In genomic region chr7:47697533-47697932, GRCh38 we compare ENCODE assay signal across 26 cellular contexts.
DNase-seq lines count a peak whose midpoint lies in the region; TF ChIP-seq lines count a peak whose summit lies in the region.
"Had no signal": no experiment of that assay in that cellular context is flagged by ENCODE, and none has a peak within 500 bp of the region (broad histone marks: within the 10 kb centered on the region; RNA-seq: fewer than 3 reads in every experiment).

No MANE protein-coding gene starts in this region.

- no peaks in the 10 kb centered on the region for H3K36me3 ChIP-seq in mammary epithelial cell (ENCODE audit: insufficient read depth, low read length)
- H3K36me3 ChIP-seq in breast epithelium = no peaks in the 10 kb centered on the region
- H3K36me3 ChIP-seq in endodermal cell (ENCODE audit: control insufficient read depth, insufficient read depth, low read length) = no peaks in the 10 kb centered on the region
- H3K36me3 ChIP-seq: MG63 had no signal

- intact Hi-C loops in mammary epithelial cell (cut with micrococcal nuclease) (no loop called here), breast epithelium (cut with DNase I; ENCODE audit: low total_unique reads) (no loop called here)

- dilution Hi-C loops in mammary epithelial cell (cut with HindIII; ENCODE audit: low sequenced_read_pairs) = no loop called here

- no peaks in the 10 kb centered on the region for H3K79me2 ChIP-seq in mammary epithelial cell (ENCODE audit: insufficient read depth, low read length)

- 89% methylated on average over 5 of the region's 5 CpGs for WGBS in mammary epithelial cell (ENCODE audit: low coverage, missing lambda C conversion rate)
- 84 to 85% methylated on average over 5 of the region's 5 CpGs for WGBS in endodermal cell (ENCODE audit: insufficient coverage in 1 of 2, insufficient read length in 1 of 2), 2 experiments

- H4K20me1 ChIP-seq in mammary epithelial cell (ENCODE audit: insufficient read depth, low read length) = no peaks in the 10 kb centered on the region

- DNase-seq in mammary epithelial cell (no peak), breast epithelium (ENCODE audit: low spot score in 2 of 2) (no peak), NCI-H510A (lab: John Stamatoyannopoulos, UW) (peak; percentile 1), SW480 (ENCODE audit: low spot score) (peak; percentile 62), SK-N-DZ (ENCODE audit: low spot score) (no peak), endodermal cell (no peak), Ammon's horn (ENCODE audit: low spot score) (no peak)
- DNase-seq: AML-193; C1 segment of cervical spinal cord; Caco-2; CD4-positive, alpha-beta memory T cell; GDM1; H9; HFFc6; KG1; MG63; NCI-H1105 treated with DMSO at 0.1 percent for 48 hours; NCI-H146; NCI-H1930; NCI-H2171 treated with DMSO at 0.1 percent for 48 hours; NCI-H446; NCI-H526 treated with DMSO at 0.1 percent for 48 hours; NK-92 treated with Interleukin-12 subunit alpha and Interleukin-12 subunit beta, amount 100 ng/mL, for 24 hours; PC-3 had no signal

- H3K27me3 ChIP-seq in mammary epithelial cell (ENCODE audit: insufficient read depth, low read length) (no peaks in the 10 kb centered on the region), breast epithelium (no peaks in the 10 kb centered on the region), endodermal cell (ENCODE audit: control insufficient read depth, insufficient read depth, low read length, poor library complexity, severe bottlenecking) (no peaks in the 10 kb centered on the region)
- H3K27me3 ChIP-seq: MG63 had no signal

- H3K4me1 ChIP-seq in mammary epithelial cell (ENCODE audit: insufficient read depth, low read length) = peaks cover 11% of the 10 kb centered on the region
- H3K4me1 ChIP-seq in breast epithelium = no peaks in the 10 kb centered on the region
- no peaks in the 10 kb centered on the region for H3K4me1 ChIP-seq in endodermal cell (ENCODE audit: control insufficient read depth, insufficient read depth, low read length)

- peaks cover 1% of the 10 kb centered on the region for H3K27me3 Mint-ChIP-seq in endodermal cell (ENCODE audit: insufficient read depth)

- H3K4me2 ChIP-seq in mammary epithelial cell (ENCODE audit: insufficient read depth, low read depth, low read length) = no peak overlapping the region
- H3K4me2 ChIP-seq: A549, GM23338 had no signal

- no peaks in the 10 kb centered on the region for H3K36me3 Mint-ChIP-seq in endodermal cell (ENCODE audit: low read depth)
- H3K36me3 Mint-ChIP-seq: CD4-positive, alpha-beta memory T cell had no signal

- CTCF ChIA-PET in mammary epithelial cell (lab: Charles Lee; ENCODE audit: low non-redundant PET) = no interaction called here

- H3K9me3 ChIP-seq in mammary epithelial cell (replicated peaks; ENCODE audit: insufficient read depth, low read length) (no peaks in the 10 kb centered on the region), breast epithelium (no peaks in the 10 kb centered on the region), endodermal cell (ENCODE audit: control insufficient read depth, low read length) (no peaks in the 10 kb centered on the region)
- H3K9me3 ChIP-seq: MG63 had no signal

- TF ChIP-seq CTCF in mammary epithelial cell (conservative IDR thresholded peaks at IDR 0.05 in 1 of 2, IDR thresholded peaks at IDR 0.05 in 1 of 2; ENCODE audit: extremely low read depth in 1 of 2, insufficient read depth in 1 of 2, low read depth in 1 of 2, low read length in 2 of 2) (no peak), breast epithelium (IDR thresholded peaks at IDR 0.05) (no peak), endodermal cell (conservative IDR thresholded peaks at IDR 0.05) (no peak)

- H3K4me3 Mint-ChIP-seq in endodermal cell = no peak overlapping the region
- H3K4me3 Mint-ChIP-seq: CD4-positive, alpha-beta memory T cell; GM23338; H9; HFFc6 had no signal

- H3K9ac ChIP-seq in mammary epithelial cell (ENCODE audit: insufficient read depth, low read length) (no peak overlapping the region), endodermal cell (ENCODE audit: extremely low read depth, low read length, poor library complexity, severe bottlenecking) (no peak overlapping the region)

- H3K27ac ChIP-seq in mammary epithelial cell (ENCODE audit: insufficient read depth, low read depth, low read length) (no peak overlapping the region), breast epithelium (no peak overlapping the region), endodermal cell (ENCODE audit: low read depth, low read length) (no peak overlapping the region)

- H3K9me3 Mint-ChIP-seq in endodermal cell = no peaks in the 10 kb centered on the region
- H3K9me3 Mint-ChIP-seq: GM23338, H9, HFFc6 had no signal

- H3K4me3 ChIP-seq in mammary epithelial cell (replicated peaks in 1 of 3; ENCODE audit: insufficient read depth in 1 of 3, low read depth in 2 of 3, low read length in 3 of 3) (no peak overlapping the region), breast epithelium (no peak overlapping the region), endodermal cell (ENCODE audit: low read length) (no peak overlapping the region)
- H3K4me3 ChIP-seq: A549, GM23338, MG63 had no signal

- no peak for TF ChIP-seq POLR2A in breast epithelium (IDR thresholded peaks at IDR 0.05)

- BruUV-seq in mammary epithelial cell (replicated peaks; lab: Mats Ljungman, UMichigan) = no TSS peak

- peak overlapping the region; percentile 65 for H2AFZ ChIP-seq in mammary epithelial cell (ENCODE audit: low read depth, low read length)
- H2AFZ ChIP-seq: GM23338 had no signal

- H3K4me1 Mint-ChIP-seq in endodermal cell = no peaks in the 10 kb centered on the region
- H3K4me1 Mint-ChIP-seq: CD4-positive, alpha-beta memory T cell; GM23338; H9 had no signal

- H3K27ac Mint-ChIP-seq in endodermal cell = no peak overlapping the region
- H3K27ac Mint-ChIP-seq: CD4-positive, alpha-beta memory T cell; GM23338; H9; HFFc6 had no signal

- in situ Hi-C loops in mammary epithelial cell (cut with MboI; ENCODE audit: low sequenced_read_pairs in 2 of 2) = no loop called here

Comparison
In these comparisons a context has a peak if more than half of its experiments do, and no peak if none do; other contexts are left out.
1. DNase-seq: peak in NCI-H510A (single experiment) and SW480 (single experiment); none in mammary epithelial cell (single experiment), breast epithelium (0 of 2), SK-N-DZ (single experiment), endodermal cell (single experiment) and Ammon's horn (single experiment).